ENCODE assay signal across 34 cellular contexts in the genomic region with DNA sequence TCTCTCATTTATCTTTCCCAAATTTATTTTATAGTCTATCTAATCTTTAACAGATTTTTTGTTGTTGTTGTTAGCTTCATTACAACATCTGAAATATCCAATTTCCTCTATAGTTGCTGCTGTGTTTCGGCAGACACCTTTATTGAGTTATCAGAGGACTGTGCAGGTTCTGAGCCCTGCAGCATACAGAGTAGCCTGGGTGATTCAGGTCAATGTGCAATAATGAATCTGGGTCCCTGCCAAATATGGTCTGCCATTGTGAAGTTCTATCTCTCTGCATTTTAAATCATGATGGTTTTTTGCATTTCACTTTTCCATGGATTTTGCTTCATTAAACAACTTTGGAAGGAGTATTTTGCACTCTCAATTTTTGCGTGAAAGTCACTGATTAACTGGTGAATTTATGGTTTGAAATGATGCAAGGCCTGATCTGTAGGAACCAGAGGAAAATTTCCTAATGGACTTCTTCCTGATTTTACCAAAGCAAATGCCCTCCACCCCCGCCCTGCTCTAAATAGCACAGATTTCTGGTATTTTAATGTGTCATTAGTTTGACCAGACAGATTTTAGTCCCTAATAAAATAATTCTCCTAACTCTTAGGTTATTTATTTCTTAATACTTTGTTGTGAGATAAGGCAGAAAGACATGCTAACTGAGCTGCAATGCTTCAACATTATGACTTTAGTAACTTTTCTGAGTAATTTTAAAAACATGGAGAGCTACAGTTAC.
DNase-seq lines count a peak whose midpoint lies in the region; ATAC-seq and TF ChIP-seq lines count a peak whose summit lies in the region.
"Had no signal": no experiment of that assay in that cellular context is flagged by ENCODE, and none has a peak within 500 bp of the region (broad histone marks: within the 10 kb centered on the region; RNA-seq: fewer than 3 reads in every experiment).

No MANE protein-coding gene starts in this region.

- H3K27me3 Mint-ChIP-seq in MCF 10A (ENCODE audit: insufficient read depth, unreplicated experiment) = no peaks in the 10 kb centered on the region
- H3K27me3 Mint-ChIP-seq in activated T-cell treated with anti-CD3 and anti-CD28 coated beads, Interleukin-2, amount 50 U/mL, for 4 hours (ENCODE audit: low read depth) = no peaks in the 10 kb centered on the region
- H3K27me3 Mint-ChIP-seq: activated CD4-positive, alpha-beta T cell treated with anti-CD3 and anti-CD28 coated beads, Interleukin-2, amount 10 ng/mL, durations not matched to agents 7 days and 5 days; activated CD8-positive, alpha-beta memory T cell treated with anti-CD3 and anti-CD28 coated beads, Interleukin-2, amount 10 ng/mL, durations not matched to agents 7 days and 5 days; activated naive CD4-positive, alpha-beta T cell treated with anti-CD3 and anti-CD28 coated beads, Interleukin-2, amount 10 ng/mL, durations not matched to agents 7 days and 5 days had no signal

- H3K4me3 Mint-ChIP-seq in MCF 10A (ENCODE audit: unreplicated experiment) = no peak overlapping the region
- no peak overlapping the region for H3K4me3 Mint-ChIP-seq in activated T-cell treated with anti-CD3 and anti-CD28 coated beads, Interleukin-2, amount 50 U/mL, for 4 hours
- H3K4me3 Mint-ChIP-seq: activated CD4-positive, alpha-beta T cell treated with anti-CD3 and anti-CD28 coated beads, Interleukin-2, amount 10 ng/mL, durations not matched to agents 7 days and 5 days; activated CD8-positive, alpha-beta memory T cell treated with anti-CD3 and anti-CD28 coated beads, Interleukin-2, amount 10 ng/mL, durations not matched to agents 7 days and 5 days; activated naive CD4-positive, alpha-beta T cell treated with anti-CD3 and anti-CD28 coated beads, Interleukin-2, amount 10 ng/mL, durations not matched to agents 7 days and 5 days; immature natural killer cell; WTC11 had no signal

- H3K9me3 ChIP-seq in breast epithelium = no peaks in the 10 kb centered on the region
- H3K9me3 ChIP-seq: BLaER1 treated with 17β-estradiol and CSF1 and Interleukin-3, amounts not matched to agents 10 nM and 100 nM; esophagus squamous epithelium; gastrocnemius medialis; tibial artery had no signal

- TF ChIP-seq POLR2A in breast epithelium (IDR thresholded peaks at IDR 0.05) = no peak

- POLR2A ChIA-PET in MCF 10A (lab: Yijun Ruan, JAX) = no interaction called here

- CTCF ChIA-PET in MCF 10A (lab: Yijun Ruan, JAX) = no interaction called here

- DNase-seq in MCF 10A (ENCODE audit: unreplicated experiment) (peak; percentile 34), breast epithelium (ENCODE audit: low spot score in 2 of 2) (no peak), left lobe of liver (ENCODE audit: low spot score) (no peak), globus pallidus (ENCODE audit: low spot score) (no peak), GM10266 (ENCODE audit: extremely low spot score) (no peak), NCI-H2029 (lab: John Stamatoyannopoulos, UW) (no peak)
- no peak for DNase-seq in activated T-cell treated with anti-CD3 and anti-CD28 coated beads, Interleukin-2, amount 50 U/mL, for 4 hours
- DNase-seq: activated CD4-positive, alpha-beta T cell treated with anti-CD3 and anti-CD28 coated beads, Interleukin-2, amount 10 ng/mL, durations not matched to agents 7 days and 5 days; activated CD8-positive, alpha-beta memory T cell treated with anti-CD3 and anti-CD28 coated beads, Interleukin-2, amount 10 ng/mL, durations not matched to agents 7 days and 5 days; activated naive CD4-positive, alpha-beta T cell treated with anti-CD3 and anti-CD28 coated beads, Interleukin-2, amount 10 ng/mL, durations not matched to agents 7 days and 5 days; amniotic stem cell; COR-L47; cortex of kidney; DMS79; esophagus squamous epithelium; gastrocnemius medialis; GF-D8; hypothalamus; immature natural killer cell; KG1; MM.1S; NCI-H1436 treated with DMSO at 0.1 percent for 48 hours; NK-92 treated with Interleukin-12 subunit alpha and Interleukin-12 subunit beta, amount 100 ng/mL, for 24 hours; occipital lobe; PC-9; retina; stimulated activated CD4-positive, alpha-beta T cell treated with anti-CD3 and anti-CD28 coated beads, Interleukin-2, amount 100 ng/mL, for 24 hours; SW 1271; T1000; tibial artery had no signal

- no peaks in the 10 kb centered on the region for H3K36me3 ChIP-seq in breast epithelium
- H3K36me3 ChIP-seq: esophagus squamous epithelium, gastrocnemius medialis, tibial artery had no signal

- no peak overlapping the region for H3K27ac Mint-ChIP-seq in MCF 10A (ENCODE audit: low read depth, unreplicated experiment)
- H3K27ac Mint-ChIP-seq: activated CD4-positive, alpha-beta T cell treated with anti-CD3 and anti-CD28 coated beads, Interleukin-2, amount 10 ng/mL, durations not matched to agents 7 days and 5 days; activated CD8-positive, alpha-beta memory T cell treated with anti-CD3 and anti-CD28 coated beads, Interleukin-2, amount 10 ng/mL, durations not matched to agents 7 days and 5 days; activated naive CD4-positive, alpha-beta T cell treated with anti-CD3 and anti-CD28 coated beads, Interleukin-2, amount 10 ng/mL, durations not matched to agents 7 days and 5 days; immature natural killer cell; WTC11 had no signal

- no peaks in the 10 kb centered on the region for H3K36me3 Mint-ChIP-seq in MCF 10A (ENCODE audit: insufficient read depth, unreplicated experiment)
- peaks cover 23% of the 10 kb centered on the region for H3K36me3 Mint-ChIP-seq in activated T-cell treated with anti-CD3 and anti-CD28 coated beads, Interleukin-2, amount 50 U/mL, for 4 hours (ENCODE audit: insufficient read depth)
- H3K36me3 Mint-ChIP-seq: activated CD8-positive, alpha-beta memory T cell treated with anti-CD3 and anti-CD28 coated beads, Interleukin-2, amount 10 ng/mL, durations not matched to agents 7 days and 5 days; WTC11 had no signal

- ATAC-seq in SK-N-SH treated with all-trans-retinoic acid at 6 μM for 48 hours (peak; percentile 61), left lobe of liver (peak; percentile 43)
- no peak for ATAC-seq in activated T-cell treated with anti-CD3 and anti-CD28 coated beads, Interleukin-2, amount 50 U/mL, for 4 hours
- ATAC-seq: activated CD8-positive, alpha-beta memory T cell treated with anti-CD3 and anti-CD28 coated beads, Interleukin-2, amount 10 ng/mL, durations not matched to agents 7 days and 5 days; gastrocnemius medialis; Right ventricle myocardium inferior; WTC11 had no signal

- no peaks in the 10 kb centered on the region for H3K9me3 Mint-ChIP-seq in MCF 10A (ENCODE audit: unreplicated experiment)
- H3K9me3 Mint-ChIP-seq in activated T-cell treated with anti-CD3 and anti-CD28 coated beads, Interleukin-2, amount 50 U/mL, for 4 hours = no peaks in the 10 kb centered on the region
- H3K9me3 Mint-ChIP-seq: activated CD4-positive, alpha-beta T cell treated with anti-CD3 and anti-CD28 coated beads, Interleukin-2, amount 10 ng/mL, durations not matched to agents 7 days and 5 days; activated naive CD4-positive, alpha-beta T cell treated with anti-CD3 and anti-CD28 coated beads, Interleukin-2, amount 10 ng/mL, durations not matched to agents 7 days and 5 days; immature natural killer cell; WTC11 had no signal

- intact Hi-C loops in MCF 10A (cut with micrococcal nuclease) (no loop called here), breast epithelium (cut with DNase I; ENCODE audit: low total_unique reads) (no loop called here)

- no TSS peak for BruUV-seq in MCF 10A (replicated peaks; lab: Mats Ljungman, UMichigan)

- H3K4me1 Mint-ChIP-seq in MCF 10A (ENCODE audit: insufficient read depth, unreplicated experiment) = no peaks in the 10 kb centered on the region
- H3K4me1 Mint-ChIP-seq in activated T-cell treated with anti-CD3 and anti-CD28 coated beads, Interleukin-2, amount 50 U/mL, for 4 hours (ENCODE audit: low read depth) = no peaks in the 10 kb centered on the region
- H3K4me1 Mint-ChIP-seq: activated CD4-positive, alpha-beta T cell treated with anti-CD3 and anti-CD28 coated beads, Interleukin-2, amount 10 ng/mL, durations not matched to agents 7 days and 5 days; activated CD8-positive, alpha-beta memory T cell treated with anti-CD3 and anti-CD28 coated beads, Interleukin-2, amount 10 ng/mL, durations not matched to agents 7 days and 5 days; activated naive CD4-positive, alpha-beta T cell treated with anti-CD3 and anti-CD28 coated beads, Interleukin-2, amount 10 ng/mL, durations not matched to agents 7 days and 5 days; immature natural killer cell had no signal

- no peak overlapping the region for H3K4me3 ChIP-seq in breast epithelium
- H3K4me3 ChIP-seq: BLaER1 treated with 17β-estradiol and CSF1 and Interleukin-3, amounts not matched to agents 10 nM and 100 nM; esophagus squamous epithelium; gastrocnemius medialis; PC-9; tibial artery had no signal

- no peak overlapping the region for H3K27ac ChIP-seq in breast epithelium
- H3K27ac ChIP-seq: BLaER1 treated with 17β-estradiol and CSF1 and Interleukin-3, amounts not matched to agents 10 nM and 100 nM; esophagus squamous epithelium; gastrocnemius medialis; PC-9; tibial artery had no signal

- no peaks in the 10 kb centered on the region for H3K27me3 ChIP-seq in breast epithelium
- H3K27me3 ChIP-seq: BLaER1 treated with 17β-estradiol and CSF1 and Interleukin-3, amounts not matched to agents 10 nM and 100 nM; esophagus squamous epithelium; gastrocnemius medialis; tibial artery had no signal

- H3K4me1 ChIP-seq in breast epithelium = no peaks in the 10 kb centered on the region
- H3K4me1 ChIP-seq: BLaER1 treated with 17β-estradiol and CSF1 and Interleukin-3, amounts not matched to agents 10 nM and 100 nM; esophagus squamous epithelium; gastrocnemius medialis; tibial artery had no signal

- TF ChIP-seq CTCF in MCF 10A (IDR thresholded peaks at IDR 0.05; ENCODE audit: unreplicated experiment) (no peak), breast epithelium (IDR thresholded peaks at IDR 0.05) (no peak), GM10266 (IDR thresholded peaks at IDR 0.05; ENCODE audit: control insufficient read depth, insufficient read depth, low read depth, missing control alignments) (no peak)

TF ChIP-seq in SK-N-SH treated with all-trans-retinoic acid at 6 μM for 48 hours, 23 proteins besides CTCF, POLR2A, EP300 and RAD21 (continues in another document):
- TF ChIP-seq RARB (CRISPR knock-in tag; IDR thresholded peaks at IDR 0.05) (no peak), ESRRG (CRISPR knock-in tag; IDR thresholded peaks at IDR 0.05) (no peak), GLIS3 (CRISPR knock-in tag; IDR thresholded peaks at IDR 0.05) (no peak)
- TF ChIP-seq, protein P1, sequence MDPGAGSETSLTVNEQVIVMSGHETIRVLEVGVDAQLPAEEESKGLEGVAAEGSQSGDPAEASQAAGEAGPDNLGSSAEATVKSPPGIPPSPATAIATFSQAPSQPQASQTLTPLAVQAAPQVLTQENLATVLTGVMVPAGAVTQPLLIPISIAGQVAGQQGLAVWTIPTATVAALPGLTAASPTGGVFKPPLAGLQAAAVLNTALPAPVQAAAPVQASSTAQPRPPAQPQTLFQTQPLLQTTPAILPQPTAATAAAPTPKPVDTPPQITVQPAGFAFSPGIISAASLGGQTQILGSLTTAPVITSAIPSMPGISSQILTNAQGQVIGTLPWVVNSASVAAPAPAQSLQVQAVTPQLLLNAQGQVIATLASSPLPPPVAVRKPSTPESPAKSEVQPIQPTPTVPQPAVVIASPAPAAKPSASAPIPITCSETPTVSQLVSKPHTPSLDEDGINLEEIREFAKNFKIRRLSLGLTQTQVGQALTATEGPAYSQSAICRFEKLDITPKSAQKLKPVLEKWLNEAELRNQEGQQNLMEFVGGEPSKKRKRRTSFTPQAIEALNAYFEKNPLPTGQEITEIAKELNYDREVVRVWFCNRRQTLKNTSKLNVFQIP (CRISPR knock-in tag; IDR thresholded peaks at IDR 0.05; ENCODE audit: borderline replicate concordance, low read depth) = no peak

Comparison
In these comparisons a context has a peak if more than half of its experiments do, and no peak if none do; other contexts are left out.
1. ATAC-seq: peak in SK-N-SH treated with all-trans-retinoic acid at 6 μM for 48 hours (single experiment) and left lobe of liver (single experiment); none in activated T-cell treated with anti-CD3 and anti-CD28 coated beads, Interleukin-2, amount 50 U/mL, for 4 hours (0 of 2).